Comparison of ENCODE assay signal across 15 cellular contexts in the genomic region with DNA sequence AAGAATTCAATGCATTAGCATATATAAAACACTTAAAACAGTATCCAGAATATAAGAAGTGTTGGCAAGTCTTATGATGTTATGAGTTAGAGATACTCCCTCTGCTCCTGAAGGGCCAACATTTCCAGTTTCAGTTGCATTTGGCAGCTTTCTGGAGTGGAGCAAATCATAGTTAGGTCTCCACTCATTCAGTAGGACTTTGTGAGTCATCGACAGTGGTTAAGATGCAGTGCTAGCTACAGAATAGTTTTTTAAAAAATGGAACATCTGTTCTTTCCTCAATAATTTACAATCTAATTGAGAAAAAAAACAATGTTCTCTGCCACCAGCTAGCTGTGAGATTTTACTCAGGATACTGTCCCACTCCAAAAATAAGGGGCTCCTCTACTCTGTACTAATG.
DNase-seq lines count a peak whose midpoint lies in the region; ATAC-seq and TF ChIP-seq lines count a peak whose summit lies in the region.
"Had no signal": no experiment of that assay in that cellular context is flagged by ENCODE, and none has a peak within 500 bp of the region (broad histone marks: within the 10 kb centered on the region; RNA-seq: fewer than 3 reads in every experiment).

No MANE protein-coding gene starts in this region.

- H3K4me1 ChIP-seq in CD8-positive, alpha-beta memory T cell (ENCODE audit: insufficient read depth, low read length) = no peaks in the 10 kb centered on the region
- peaks cover 4% of the 10 kb centered on the region for H3K4me1 ChIP-seq in upper lobe of right lung

- peaks cover 0 to 8% (median 1%) of the 10 kb centered on the region in 5 donors for H3K9me3 Mint-ChIP-seq in CD8-positive, alpha-beta memory T cell
- H3K9me3 Mint-ChIP-seq: CD4-positive, alpha-beta T cell had no signal

- H3K4me1 Mint-ChIP-seq in CD8-positive, alpha-beta memory T cell = no peaks in the 10 kb centered on the region

- ATAC-seq in upper lobe of right lung = no peak
- ATAC-seq in GM19452 (IDR thresholded peaks at IDR 0.05; ENCODE audit: unreplicated experiment) = no peak

- intact Hi-C loops in upper lobe of right lung (cut with DNase I) = loop anchor here (10.0 kb wide), 1 partner anchor 167 kb away; no protein-coding TSS in a partner anchor

- CTCF ChIA-PET in CD8-positive, alpha-beta memory T cell (lab: Charles Lee) = no interaction called here

- DNase-seq in AG09319 (ENCODE audit: extremely low read depth, low read depth) (peak; percentile 61), HFF-Myc (ENCODE audit: extremely low read depth, low read depth) (peak; percentile 50), amniotic stem cell (lab: John Stamatoyannopoulos, UW) (peak; percentile 35), kidney epithelial cell (ENCODE audit: low read depth) (peak; percentile 41), LoVo (ENCODE audit: low spot score) (no peak), upper lobe of right lung (no peak)
- no peak for DNase-seq in CD8-positive, alpha-beta memory T cell
- DNase-seq: CD4-positive, alpha-beta T cell; mesendoderm; NCI-H1417 treated with DMSO at 0.1 percent for 48 hours; NCI-H69; pancreas; stimulated activated CD4-positive, alpha-beta T cell treated with anti-CD3 and anti-CD28 coated beads, Interleukin-2, amount 100 ng/mL, for 48 hours; stimulated activated naive CD4-positive, alpha-beta T cell had no signal

- H3K4me3 ChIP-seq in HFF-Myc (replicated peaks; ENCODE audit: low read depth, low read length) (no peak overlapping the region), kidney epithelial cell (ENCODE audit: low read depth, low read length) (no peak overlapping the region), upper lobe of right lung (no peak overlapping the region)
- no peak overlapping the region for H3K4me3 ChIP-seq in CD8-positive, alpha-beta memory T cell (ENCODE audit: low read length)
- H3K4me3 ChIP-seq: pancreas had no signal

- no peak overlapping the region for H3K27ac Mint-ChIP-seq in CD8-positive, alpha-beta memory T cell
- H3K27ac Mint-ChIP-seq: CD4-positive, alpha-beta T cell had no signal

- H3K36me3 ChIP-seq in kidney epithelial cell (ENCODE audit: control insufficient read depth, insufficient read depth, low read length) (no peaks in the 10 kb centered on the region), upper lobe of right lung (no peaks in the 10 kb centered on the region)
- no peaks in the 10 kb centered on the region for H3K36me3 ChIP-seq in CD8-positive, alpha-beta memory T cell (ENCODE audit: insufficient read depth, low read length)
- H3K36me3 ChIP-seq: pancreas had no signal

- POLR2A ChIA-PET in CD8-positive, alpha-beta memory T cell (lab: Charles Lee) = no interaction called here

- no peaks in the 10 kb centered on the region for H3K27me3 ChIP-seq in kidney epithelial cell (ENCODE audit: control insufficient read depth, insufficient read depth, low read length)
- H3K27me3 ChIP-seq in CD8-positive, alpha-beta memory T cell (ENCODE audit: insufficient read depth, low read length, poor library complexity, severe bottlenecking) = no peaks in the 10 kb centered on the region
- no peaks in the 10 kb centered on the region for H3K27me3 ChIP-seq in upper lobe of right lung
- H3K27me3 ChIP-seq: pancreas had no signal

- H3K27ac ChIP-seq in CD8-positive, alpha-beta memory T cell (ENCODE audit: low read depth, low read length) = no peak overlapping the region
- H3K27ac ChIP-seq in upper lobe of right lung = no peak overlapping the region
- H3K27ac ChIP-seq: pancreas had no signal

- TF ChIP-seq CTCF in AG09319 (IDR thresholded peaks at IDR 0.05; ENCODE audit: low read depth, low read length) (no peak), HFF-Myc (IDR thresholded peaks at IDR 0.05; ENCODE audit: low read depth, low read length, missing control alignments) (no peak), kidney epithelial cell (IDR thresholded peaks at IDR 0.05; ENCODE audit: insufficient read depth, low read length, poor library complexity, severe bottlenecking) (no peak), upper lobe of right lung (IDR thresholded peaks at IDR 0.05) (no peak)

- no peaks in the 10 kb centered on the region for H3K36me3 Mint-ChIP-seq in CD8-positive, alpha-beta memory T cell

- peaks cover 0 to 5% of the 10 kb centered on the region in 2 donors for H3K27me3 Mint-ChIP-seq in CD8-positive, alpha-beta memory T cell

- no peaks in the 10 kb centered on the region for H3K9me3 ChIP-seq in CD8-positive, alpha-beta memory T cell (ENCODE audit: low read length)
- no peaks in the 10 kb centered on the region for H3K9me3 ChIP-seq in upper lobe of right lung
- H3K9me3 ChIP-seq: pancreas had no signal

- no peak overlapping the region for H3K4me3 Mint-ChIP-seq in CD8-positive, alpha-beta memory T cell
- H3K4me3 Mint-ChIP-seq: CD4-positive, alpha-beta T cell had no signal

Comparison
In these comparisons a context has a peak if more than half of its experiments do, and no peak if none do; other contexts are left out.
1. DNase-seq: peak in AG09319 (single experiment), HFF-Myc (single experiment), amniotic stem cell (single experiment) and kidney epithelial cell (single experiment); none in CD8-positive, alpha-beta memory T cell (0 of 5), LoVo (single experiment) and upper lobe of right lung (single experiment).